In genomic region chr12:86748874-86749273, GRCh38 we compare ENCODE assay signal across 21 cellular contexts.
DNase-seq lines count a peak whose midpoint lies in the region; ATAC-seq and TF ChIP-seq lines count a peak whose summit lies in the region.
"Had no signal": no experiment of that assay in that cellular context is flagged by ENCODE, and none has a peak within 500 bp of the region (broad histone marks: within the 10 kb centered on the region; RNA-seq: fewer than 3 reads in every experiment).

No MANE protein-coding gene starts in this region.

- H3K9me3 Mint-ChIP-seq in activated CD4-positive, alpha-beta T cell treated with anti-CD3 and anti-CD28 coated beads for 36 hours (ENCODE audit: low read depth): peaks cover 2% of the 10 kb centered on the region
- H3K9me3 Mint-ChIP-seq: GM23338, IgD-negative memory B cell had no signal

- no peak overlapping the region for H3K4me3 ChIP-seq in fibroblast of mammary gland (ENCODE audit: control insufficient read depth, low read depth, low read length)
- H3K4me3 ChIP-seq: BLaER1 treated with 17β-estradiol and CSF1 and Interleukin-3, amounts not matched to agents 10 nM and 100 nM; GM23338 had no signal

- ATAC-seq in GM18505 (IDR thresholded peaks at IDR 0.05; ENCODE audit: unreplicated experiment): no peak
- no peak for ATAC-seq in activated CD4-positive, alpha-beta T cell treated with anti-CD3 and anti-CD28 coated beads for 36 hours
- ATAC-seq: GM23338, HCT116, Panc1, T-cell had no signal

- no peaks in the 10 kb centered on the region for H3K4me1 Mint-ChIP-seq in activated CD4-positive, alpha-beta T cell treated with anti-CD3 and anti-CD28 coated beads for 36 hours
- H3K4me1 Mint-ChIP-seq: CD4-positive, alpha-beta memory T cell; IgD-negative memory B cell; T-cell had no signal

- H3K4me3 Mint-ChIP-seq in activated CD4-positive, alpha-beta T cell treated with anti-CD3 and anti-CD28 coated beads for 36 hours: no peak overlapping the region
- H3K4me3 Mint-ChIP-seq: CD4-positive, alpha-beta memory T cell; GM23338; IgD-negative memory B cell; T-cell; T-helper 2 cell treated with Interferon-gamma antibody and Interleukin-4, amounts not matched to agents 5 μg/mL and 100 μg/mL, for 36 hours had no signal

- DNase-seq in COR-L47 (lab: John Stamatoyannopoulos, UW) (peak; percentile 19), H4 (ENCODE audit: low spot score) (peak; percentile 10), NCI-H748 (lab: John Stamatoyannopoulos, UW; ENCODE audit: unreplicated experiment) (peak; percentile 68), fibroblast of mammary gland (ENCODE audit: low read depth) (peak; percentile 6), NCI-H526 treated with DMSO at 0.1 percent for 48 hours (lab: John Stamatoyannopoulos, UW) (no peak)
- DNase-seq in activated CD4-positive, alpha-beta T cell treated with anti-CD3 and anti-CD28 coated beads for 36 hours: no peak
- DNase-seq: CD4-positive, alpha-beta memory T cell; Kasumi-1; NCI-H1436; NCI-H187 treated with DMSO at 0.1 percent for 48 hours; NCI-H345; NK-92 treated with Interleukin-12 subunit alpha and Interleukin-12 subunit beta, amount 100 ng/mL, for 24 hours; SIG-M5; T-cell had no signal

- CTCF ChIA-PET in activated CD4-positive, alpha-beta T cell treated with anti-CD3 and anti-CD28 coated beads for 36 hours (lab: Charles Lee): no interaction called here

- POLR2A ChIA-PET in activated CD4-positive, alpha-beta T cell treated with anti-CD3 and anti-CD28 coated beads for 36 hours (lab: Charles Lee): no interaction called here

- no peak for TF ChIP-seq POLR2A in GM18505 (IDR thresholded peaks at IDR 0.05; ENCODE audit: borderline replicate concordance, extremely low read depth, insufficient read depth, insufficient read length)

- intact Hi-C loops in activated CD4-positive, alpha-beta T cell treated with anti-CD3 and anti-CD28 coated beads for 36 hours (cut with DNase I, micrococcal nuclease): no loop called here

- no peak for TF ChIP-seq CTCF in fibroblast of mammary gland (conservative IDR thresholded peaks at IDR 0.05; ENCODE audit: control insufficient read depth, insufficient read depth, low read depth, low read length)

- H3K27me3 Mint-ChIP-seq in activated CD4-positive, alpha-beta T cell treated with anti-CD3 and anti-CD28 coated beads for 36 hours: no peaks in the 10 kb centered on the region
- H3K27me3 Mint-ChIP-seq: CD4-positive, alpha-beta memory T cell; T-cell had no signal

- no peaks in the 10 kb centered on the region for H3K36me3 Mint-ChIP-seq in activated CD4-positive, alpha-beta T cell treated with anti-CD3 and anti-CD28 coated beads for 36 hours (ENCODE audit: low read depth)
- H3K36me3 Mint-ChIP-seq: CD4-positive, alpha-beta memory T cell; IgD-negative memory B cell; T-cell had no signal

- no peak overlapping the region for H3K27ac Mint-ChIP-seq in activated CD4-positive, alpha-beta T cell treated with anti-CD3 and anti-CD28 coated beads for 36 hours
- H3K27ac Mint-ChIP-seq: CD4-positive, alpha-beta memory T cell; GM23338; IgD-negative memory B cell; T-cell; T-helper 2 cell treated with Interferon-gamma antibody and Interleukin-4, amounts not matched to agents 5 μg/mL and 100 μg/mL, for 36 hours had no signal

Comparison
In these comparisons a context has a peak if more than half of its experiments do, and no peak if none do; other contexts are left out.
1. DNase-seq: peak in COR-L47 (single experiment), H4 (single experiment), NCI-H748 (single experiment) and fibroblast of mammary gland (single experiment); none in NCI-H526 treated with DMSO at 0.1 percent for 48 hours (single experiment) and activated CD4-positive, alpha-beta T cell treated with anti-CD3 and anti-CD28 coated beads for 36 hours (single experiment).